ENCODE assay signal across 13 cellular contexts in the genomic region with DNA sequence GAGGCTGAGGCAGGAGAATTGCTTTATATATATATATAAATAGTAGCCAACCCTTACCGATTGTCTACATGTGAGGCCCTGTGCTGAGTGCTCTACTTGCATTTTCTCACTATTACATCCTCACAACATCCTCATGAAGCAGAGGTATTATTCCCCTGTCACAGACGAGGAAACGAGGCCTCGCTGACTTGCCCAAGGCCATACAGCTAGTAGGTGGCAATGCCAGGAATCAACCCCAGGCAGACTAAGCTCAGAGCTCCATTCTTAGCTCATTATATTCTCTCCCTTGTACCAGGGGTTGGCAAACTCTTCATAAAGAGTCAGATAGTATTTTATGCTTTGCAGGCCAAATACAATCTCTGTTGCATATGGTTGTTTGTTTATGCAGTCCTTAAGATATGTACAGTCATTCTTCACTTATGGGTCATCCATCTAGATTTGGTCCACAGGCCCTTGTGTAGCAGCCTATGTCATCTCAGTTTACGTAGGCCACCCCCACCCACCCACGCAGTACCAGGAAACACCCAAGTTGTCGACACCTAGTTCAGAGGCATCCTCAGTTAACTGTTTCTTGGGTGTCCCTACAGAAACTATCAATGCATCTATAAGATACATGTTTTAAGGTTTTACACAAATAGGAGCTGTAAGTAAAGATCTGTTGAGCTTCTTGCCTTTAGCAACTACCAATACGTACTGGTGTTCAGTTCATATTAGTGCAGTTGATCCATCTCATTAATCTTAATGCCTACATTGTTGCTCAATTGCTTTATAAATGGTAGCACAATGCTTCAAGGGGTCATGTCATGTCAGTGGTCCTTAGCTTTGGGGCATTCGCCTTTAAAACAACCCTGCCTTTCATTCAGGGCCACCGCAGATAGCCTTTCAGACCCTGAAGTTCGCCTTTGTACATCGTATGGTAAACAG. TPM values are rescaled to one million over a fixed set of nuclear protein-coding genes. Genes with fewer than 3 reads are reported as not detected.
DNase-seq lines count a peak whose midpoint lies in the region; ATAC-seq and TF ChIP-seq lines count a peak whose summit lies in the region.
"Had no signal": no experiment of that assay in that cellular context is flagged by ENCODE, and none has a peak within 500 bp of the region (broad histone marks: within the 10 kb centered on the region; RNA-seq: fewer than 3 reads in every experiment).

No MANE protein-coding gene starts in this region.

- H3K4me1 ChIP-seq in upper lobe of left lung, result peaks cover 22 to 35% (median 29%) of the 10 kb centered on the region in 4 donors

- peak; percentile 74 for DNase-seq in activated CD8-positive, alpha-beta memory T cell treated with anti-CD3 and anti-CD28 coated beads, Interleukin-2, amount 10 ng/mL, durations not matched to agents 7 days and 5 days
- no peak for DNase-seq in activated CD8-positive, alpha-beta memory T cell treated with anti-CD3 and anti-CD28 coated beads for 24 hours
- peak; percentile 21 for DNase-seq in activated naive CD8-positive, alpha-beta T cell treated with anti-CD3 and anti-CD28 coated beads, Interleukin-2, amount 50 U/mL, for 16 hours (ENCODE audit: low read depth, low spot score)
- DNase-seq in natural killer cell (no peak), upper lobe of left lung (no peak), SW 1271 (lab: John Stamatoyannopoulos, UW) (no peak), NCI-H1417 (lab: John Stamatoyannopoulos, UW) (no peak), NCI-H526 (lab: John Stamatoyannopoulos, UW) (no peak)
- DNase-seq: 8988T, anterior cingulate cortex, midbrain, NCI-H146 had no signal

- peaks cover 57% of the 10 kb centered on the region for H3K36me3 Mint-ChIP-seq in activated CD8-positive, alpha-beta memory T cell treated with anti-CD3 and anti-CD28 coated beads, Interleukin-2, amount 10 ng/mL, durations not matched to agents 7 days and 5 days
- no peaks in the 10 kb centered on the region for H3K36me3 Mint-ChIP-seq in natural killer cell

- H3K9me3 Mint-ChIP-seq in activated CD8-positive, alpha-beta memory T cell treated with anti-CD3 and anti-CD28 coated beads, Interleukin-2, amount 10 ng/mL, durations not matched to agents 7 days and 5 days (ENCODE audit: low read depth), result no peaks in the 10 kb centered on the region
- no peaks in the 10 kb centered on the region for H3K9me3 Mint-ChIP-seq in natural killer cell

- H3K36me3 ChIP-seq in upper lobe of left lung, result peaks cover 0 to 7% (median 0%) of the 10 kb centered on the region in 4 donors

- peaks cover 77% of the 10 kb centered on the region for H3K4me1 Mint-ChIP-seq in activated CD8-positive, alpha-beta memory T cell treated with anti-CD3 and anti-CD28 coated beads, Interleukin-2, amount 10 ng/mL, durations not matched to agents 7 days and 5 days
- peaks cover 71% of the 10 kb centered on the region in 2 donors for H3K4me1 Mint-ChIP-seq in natural killer cell

- no peak for TF ChIP-seq EP300 in upper lobe of left lung (IDR thresholded peaks at IDR 0.05)

- H3K9me3 ChIP-seq in upper lobe of left lung, result no peaks in the 10 kb centered on the region

- WGBS in upper lobe of left lung, 2 donors, result 78 to 81% methylated on average over 12 of the region's 12 CpGs

- H3K27me3 ChIP-seq in upper lobe of left lung, result no peaks in the 10 kb centered on the region

- H3K27me3 Mint-ChIP-seq in activated CD8-positive, alpha-beta memory T cell treated with anti-CD3 and anti-CD28 coated beads, Interleukin-2, amount 10 ng/mL, durations not matched to agents 7 days and 5 days, result no peaks in the 10 kb centered on the region
- no peaks in the 10 kb centered on the region for H3K27me3 Mint-ChIP-seq in natural killer cell (ENCODE audit: low read depth in 2 of 2)

- CTCF ChIA-PET in activated CD8-positive, alpha-beta memory T cell treated with anti-CD3 and anti-CD28 coated beads, Interleukin-2, amount 10 ng/mL, durations not matched to agents 7 days and 5 days (lab: Charles Lee), result interaction anchor here (0.9 to 1.2 kb wide), 4 partner anchors 9 to 135 kb away, joined by 3 to 4 read pairs (median 3); no protein-coding TSS in a partner anchor

- H3K4me3 Mint-ChIP-seq in activated CD8-positive, alpha-beta memory T cell treated with anti-CD3 and anti-CD28 coated beads, Interleukin-2, amount 10 ng/mL, durations not matched to agents 7 days and 5 days, result peak overlapping the region; percentile 56
- peak overlapping the region; percentile 67 for H3K4me3 Mint-ChIP-seq in natural killer cell

- peak overlapping the region in 3 of 4 donors; percentile 13 to 42 (median 35) for H3K4me3 ChIP-seq in upper lobe of left lung

- H3K27ac Mint-ChIP-seq in activated CD8-positive, alpha-beta memory T cell treated with anti-CD3 and anti-CD28 coated beads, Interleukin-2, amount 10 ng/mL, durations not matched to agents 7 days and 5 days, result peak overlapping the region; percentile 84
- H3K27ac Mint-ChIP-seq in natural killer cell, result peak overlapping the region; percentile 93 to 95

- intact Hi-C loops in natural killer cell (cut with micrococcal nuclease), result loop anchor here (2.0 to 5.0 kb wide), 2 partner anchors 26 to 47 kb away; no protein-coding TSS in a partner anchor

- no peak for TF ChIP-seq CTCF in natural killer cell (IDR thresholded peaks at IDR 0.05)
- TF ChIP-seq CTCF in upper lobe of left lung (IDR thresholded peaks at IDR 0.05), result no peak

- no peak for TF ChIP-seq POLR2A in upper lobe of left lung (IDR thresholded peaks at IDR 0.05)

- ATAC-seq in activated CD8-positive, alpha-beta memory T cell treated with anti-CD3 and anti-CD28 coated beads, Interleukin-2, amount 10 ng/mL, durations not matched to agents 7 days and 5 days, result peak; percentile 63
- ATAC-seq in natural killer cell (peak; percentile 63 to 75 (median 73)), upper lobe of left lung (ENCODE audit: low FRiP score in 2 of 2) (no peak)

- H3K27ac ChIP-seq in upper lobe of left lung, result peak overlapping the region; percentile 16 to 89 (median 66)
- H3K27ac ChIP-seq: RWPE1 had no signal

RNA-seq across cellular contexts. Expression of gene CASS4, which starts 3.0 kb away (rescaled TPM):
- 10 to 100 TPM; 10.9 to 21.8 TPM for total RNA-seq in activated CD8-positive, alpha-beta memory T cell treated with anti-CD3 and anti-CD28 coated beads, Interleukin-2, amount 10 ng/mL, durations not matched to agents 7 days and 5 days
- 10 to 100 TPM in 2 of 3 donors, 1 to 10 TPM in 1; 9.3 to 13.8 (median 13.4) TPM for total RNA-seq in natural killer cell
- total RNA-seq in upper lobe of left lung, result 10 to 100 TPM; 13.4 to 31.4 (median 19.5) TPM

RNA-seq across cellular contexts. Expression of gene CSTF1, which starts 22.7 kb away (rescaled TPM):
- total RNA-seq in activated CD8-positive, alpha-beta memory T cell treated with anti-CD3 and anti-CD28 coated beads, Interleukin-2, amount 10 ng/mL, durations not matched to agents 7 days and 5 days, result 10 to 100 TPM; 60.0 to 82.4 TPM
- total RNA-seq in natural killer cell, result 10 to 100 TPM; 15.8 to 24.3 (median 18.5) TPM
- 10 to 100 TPM in 5 of 6 donors, 1 to 10 TPM in 1; 3.3 to 30.5 (median 22.5) TPM for total RNA-seq in upper lobe of left lung

RNA-seq across cellular contexts. Expression of gene AURKA, which starts 23.1 kb away (rescaled TPM):
- 100 to 1,000 TPM; 107 to 123 TPM for total RNA-seq in activated CD8-positive, alpha-beta memory T cell treated with anti-CD3 and anti-CD28 coated beads, Interleukin-2, amount 10 ng/mL, durations not matched to agents 7 days and 5 days
- total RNA-seq in natural killer cell (1 to 10 TPM; 1.5 to 2.9 (median 2.0) TPM), upper lobe of left lung (1 to 10 TPM in 4 of 6 donors, under 1 TPM in 1, not detected in 1; 0.44 to 3.9 (median 3.3) TPM)

RNA-seq across cellular contexts. Expression of gene RTF2, which starts 53.3 kb away (rescaled TPM):
- total RNA-seq in activated CD8-positive, alpha-beta memory T cell treated with anti-CD3 and anti-CD28 coated beads, Interleukin-2, amount 10 ng/mL, durations not matched to agents 7 days and 5 days, result 100 to 1,000 TPM; 112 to 127 TPM
- total RNA-seq in natural killer cell, result 10 to 100 TPM; 81.5 to 89.1 (median 83.4) TPM
- 10 to 100 TPM; 35.6 to 87.8 (median 63.5) TPM for total RNA-seq in upper lobe of left lung

RNA-seq across cellular contexts. Expression of gene FAM210B, which starts 56.3 kb away (rescaled TPM):
- total RNA-seq in activated CD8-positive, alpha-beta memory T cell treated with anti-CD3 and anti-CD28 coated beads, Interleukin-2, amount 10 ng/mL, durations not matched to agents 7 days and 5 days, result 1 to 10 TPM; 2.4 to 3.5 TPM
- total RNA-seq in natural killer cell (10 to 100 TPM in 1 of 3 donors, 1 to 10 TPM in 2; 6.4 to 11.5 (median 8.8) TPM), upper lobe of left lung (10 to 100 TPM; 15.0 to 41.2 (median 31.6) TPM)

Comparison
In these comparisons a context has a peak if more than half of its experiments do, and no peak if none do; other contexts are left out.
1. DNase-seq: peak in activated CD8-positive, alpha-beta memory T cell treated with anti-CD3 and anti-CD28 coated beads, Interleukin-2, amount 10 ng/mL, durations not matched to agents 7 days and 5 days (single experiment) and activated naive CD8-positive, alpha-beta T cell treated with anti-CD3 and anti-CD28 coated beads, Interleukin-2, amount 50 U/mL, for 16 hours (single experiment); none in activated CD8-positive, alpha-beta memory T cell treated with anti-CD3 and anti-CD28 coated beads for 24 hours (single experiment), natural killer cell (single experiment), upper lobe of left lung (0 of 2), SW 1271 (0 of 2), NCI-H1417 (0 of 3) and NCI-H526 (0 of 2).
2. ATAC-seq: peak in activated CD8-positive, alpha-beta memory T cell treated with anti-CD3 and anti-CD28 coated beads, Interleukin-2, amount 10 ng/mL, durations not matched to agents 7 days and 5 days (single experiment) and natural killer cell (3 of 3); none in upper lobe of left lung (0 of 2).
3. RNA of gene AURKA, which starts 23.1 kb away (total RNA-seq): 107 to 123 TPM in activated CD8-positive, alpha-beta memory T cell treated with anti-CD3 and anti-CD28 coated beads, Interleukin-2, amount 10 ng/mL, durations not matched to agents 7 days and 5 days; 0.44 to 3.9 TPM in upper lobe of left lung and 1.5 to 2.9 TPM in natural killer cell; every median in the first group is over 10 times any median in the second.